Comparison of ENCODE assay signal across 24 cellular contexts in the genomic region with DNA sequence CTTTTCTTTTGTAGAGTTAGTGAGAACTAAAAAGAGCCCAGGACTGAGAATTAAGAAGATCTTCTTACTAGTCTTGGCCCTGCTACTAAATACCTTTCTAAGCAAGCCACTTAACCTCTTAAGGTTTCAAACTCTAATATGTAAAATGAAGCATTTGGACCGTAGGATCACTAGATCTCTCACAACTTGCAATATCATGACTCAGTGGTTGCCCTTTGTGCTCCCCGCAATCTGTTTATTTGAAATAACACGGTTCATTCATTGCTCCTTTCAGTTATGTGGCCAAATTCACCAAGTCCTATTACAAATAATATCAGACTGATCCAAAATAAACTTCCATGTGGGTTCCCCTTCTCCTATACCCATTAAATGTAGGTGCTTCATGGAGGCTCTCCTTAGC. TPM values are rescaled to one million over a fixed set of nuclear protein-coding genes. Genes with fewer than 3 reads are reported as not detected.
"Had no signal": no experiment of that assay in that cellular context is flagged by ENCODE, and none has a peak within 500 bp of the region (broad histone marks: within the 10 kb centered on the region; RNA-seq: fewer than 3 reads in every experiment).

No MANE protein-coding gene starts in this region.

- H3K4me3 ChIP-seq: coronary artery, prostate gland, stomach, testis, upper lobe of left lung had no signal

- ATAC-seq: activated CD4-positive, alpha-beta T cell treated with anti-CD3 and anti-CD28 coated beads for 36 hours; activated T-cell treated with anti-CD3 and anti-CD28 coated beads, Interleukin-2, amount 50 U/mL, for 4 hours; natural killer cell treated with Interleukin-12 subunit alpha and Interleukin-12 subunit beta and Interleukin-15 and Interleukin-18, amount 100 ng/mL, for 72 hours; stimulated activated effector memory CD8-positive, alpha-beta T cell treated with anti-CD3 and anti-CD28 coated beads, Interleukin-12 subunit alpha, Interleukin-12 subunit beta, amount 100 ng/mL, for 72 hours had no signal

- DNase-seq: activated B cell treated with CpG ODN at 0.5 μM for 24 hours; activated CD4-positive, alpha-beta T cell treated with anti-CD3 and anti-CD28 coated beads for 36 hours; activated CD4-positive, alpha-beta T cell treated with anti-CD3 and anti-CD28 coated beads, Interleukin-2, amount 50 U/mL, for 48 hours; activated CD8-positive, alpha-beta memory T cell treated with anti-CD3 and anti-CD28 coated beads, Interleukin-2, amount 50 U/mL, for 48 hours; activated naive CD4-positive, alpha-beta T cell; activated T-cell treated with anti-CD3 and anti-CD28 coated beads, Interleukin-2, amount 50 U/mL, for 4 hours; cerebellar nuclear complex; endodermal cell; foreskin fibroblast; hypothalamus; midbrain; right cardiac atrium; stimulated activated CD4-positive, alpha-beta T cell treated with anti-CD3 and anti-CD28 coated beads, Interleukin-2, amount 100 ng/mL, for 24 hours; stomach; T-helper 9 cell; testis; upper lobe of left lung had no signal

- H3K4me1 ChIP-seq: prostate gland, testis had no signal

- H3K9me3 ChIP-seq: prostate gland, stomach, testis, upper lobe of left lung had no signal

- H3K36me3 ChIP-seq: prostate gland, stomach, upper lobe of left lung had no signal

- H3K27me3 ChIP-seq: stomach, testis, upper lobe of left lung had no signal

RNA-seq across cellular contexts. Expression of a gene that starts 10.8 kb away (rescaled TPM):
- total RNA-seq: activated B cell treated with CpG ODN at 0.5 μM for 24 hours; activated CD4-positive, alpha-beta T cell treated with anti-CD3 and anti-CD28 coated beads for 36 hours; activated CD8-positive, alpha-beta memory T cell treated with anti-CD3 and anti-CD28 coated beads for 36 hours; activated T-cell treated with anti-CD3 and anti-CD28 coated beads, Interleukin-2, amount 50 U/mL, for 4 hours; activated T-helper 2 cell treated with anti-CD3 and anti-CD28 coated beads, Interferon-gamma antibody, Interleukin-2, Interleukin-4, amounts not matched to agents 10 μg/mL and 5 μg/mL and 100 μg/mL, durations not matched to agents 14 hours and 24 hours and 36 hours; natural killer cell treated with Interleukin-12 subunit alpha and Interleukin-12 subunit beta and Interleukin-15 and Interleukin-18, amount 100 ng/mL, for 72 hours; T-helper 1 cell treated with Interleukin-12 subunit alpha and Interleukin-12 subunit beta and Interleukin-4 antibody, amounts not matched to agents 30 ng/mL and 1 ng/mL, for 36 hours had no signal
